In the genomic region with DNA sequence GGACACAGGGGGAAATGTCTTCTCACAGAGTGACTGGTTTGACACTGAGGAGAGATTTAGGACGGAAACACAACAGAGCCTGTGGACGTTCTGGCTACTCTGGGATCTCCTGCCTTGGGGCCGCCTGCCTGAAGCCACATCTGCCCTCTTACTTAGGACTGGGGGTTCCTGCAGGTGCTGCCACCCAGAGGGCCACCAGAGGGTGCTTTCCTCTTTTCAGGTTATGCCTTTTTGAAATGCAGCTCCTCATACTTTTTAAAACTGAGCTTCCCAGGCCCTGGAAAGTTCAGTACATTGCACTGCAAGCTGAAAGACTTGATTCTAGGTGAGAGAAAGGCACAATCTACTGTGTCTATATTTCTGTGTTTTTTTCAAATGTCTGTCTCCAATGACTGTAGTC, we compare ENCODE assay signal across 9 cellular contexts.
DNase-seq lines count a peak whose midpoint lies in the region; ATAC-seq and TF ChIP-seq lines count a peak whose summit lies in the region.
"Had no signal": no experiment of that assay in that cellular context is flagged by ENCODE, and none has a peak within 500 bp of the region (broad histone marks: within the 10 kb centered on the region; RNA-seq: fewer than 3 reads in every experiment).

No MANE protein-coding gene starts in this region.

- intact Hi-C loops in left cardiac atrium (cut with DNase I) = loop anchor here in 1 of 2 donors (10.0 kb wide), 1 partner anchor 165 kb away; no protein-coding TSS in a partner anchor
- intact Hi-C loops in uterus (cut with DNase I; ENCODE audit: low total_unique reads) = no loop called here
- intact Hi-C loops in sigmoid colon (cut with DNase I) = no loop called here

- no peaks in the 10 kb centered on the region for H3K27me3 ChIP-seq in GM06990 (replicated peaks; ENCODE audit: control insufficient read depth, insufficient read depth, low read length)
- no peaks in the 10 kb centered on the region for H3K27me3 ChIP-seq in uterus
- no peaks in the 10 kb centered on the region for H3K27me3 ChIP-seq in sigmoid colon

- H3K4me3 ChIP-seq in GM06990 (replicated peaks; ENCODE audit: low read depth, low read length) = no peak overlapping the region
- H3K4me3 ChIP-seq in uterus = no peak overlapping the region
- no peak overlapping the region for H3K4me3 ChIP-seq in sigmoid colon

- TF ChIP-seq CTCF in GM06990 (IDR thresholded peaks at IDR 0.05; ENCODE audit: insufficient read depth, low read length, poor library complexity, severe bottlenecking) (peak; percentile 78), uterus (IDR thresholded peaks at IDR 0.05) (peak; percentile 19 to 44 (median 33)), sigmoid colon (IDR thresholded peaks at IDR 0.05) (peak in 2 of 4 experiments; percentile 13 to 48), mesothelial cell of epicardium (IDR thresholded peaks at IDR 0.05; ENCODE audit: unreplicated experiment) (no peak)

- H3K27ac ChIP-seq in uterus (no peak overlapping the region), sigmoid colon (no peak overlapping the region)

- peaks cover 8% of the 10 kb centered on the region for H3K36me3 Mint-ChIP-seq in mesothelial cell of epicardium

- no peak for TF ChIP-seq EP300 in sigmoid colon (IDR thresholded peaks at IDR 0.05)

- TF ChIP-seq POLR2A in uterus (IDR thresholded peaks at IDR 0.05) = no peak
- TF ChIP-seq POLR2A in sigmoid colon (IDR thresholded peaks at IDR 0.05) = no peak

- DNase-seq in GM06990 (ENCODE audit: extremely low read depth, insufficient read length) (no peak), SW480 (ENCODE audit: low spot score) (peak; percentile 9), left cardiac atrium (peak; percentile 40), uterus (peak in 1 of 2 donors; percentile 38), sigmoid colon (no peak), mesothelial cell of epicardium (ENCODE audit: low spot score in 2 of 2, unreplicated experiment in 2 of 2) (no peak)

- peaks cover 16% of the 10 kb centered on the region for H3K9me3 Mint-ChIP-seq in mesothelial cell of epicardium

- ATAC-seq in HG03159 (IDR thresholded peaks at IDR 0.05; ENCODE audit: unreplicated experiment) (peak; percentile 65), left cardiac atrium (peak; percentile 57 to 62), GM19023 (IDR thresholded peaks at IDR 0.05; ENCODE audit: unreplicated experiment) (no peak)

- peaks cover 4% of the 10 kb centered on the region for H3K27me3 Mint-ChIP-seq in mesothelial cell of epicardium (ENCODE audit: low read depth)
- H3K27me3 Mint-ChIP-seq: stimulated activated naive CD8-positive, alpha-beta T cell treated with anti-CD3 and anti-CD28 coated beads, Interleukin-15, Interleukin-2, amounts not matched to agents 100 ng/mL and 50 ng/mL, for 24 hours had no signal

- H3K4me1 Mint-ChIP-seq in mesothelial cell of epicardium = peaks cover 20% of the 10 kb centered on the region

- H3K4me1 ChIP-seq in uterus = no peaks in the 10 kb centered on the region
- peaks cover 0 to 28% (median 15%) of the 10 kb centered on the region in 4 donors for H3K4me1 ChIP-seq in sigmoid colon

- 69 to 89% methylated on average over 3 of the region's 3 CpGs for WGBS in sigmoid colon, 2 donors

- H3K9me3 ChIP-seq in uterus (no peaks in the 10 kb centered on the region), sigmoid colon (no peaks in the 10 kb centered on the region)

- no peak overlapping the region for H3K27ac Mint-ChIP-seq in mesothelial cell of epicardium
- H3K27ac Mint-ChIP-seq: stimulated activated naive CD8-positive, alpha-beta T cell treated with anti-CD3 and anti-CD28 coated beads, Interleukin-15, Interleukin-2, amounts not matched to agents 100 ng/mL and 50 ng/mL, for 24 hours had no signal

- no peak overlapping the region for H3K4me3 Mint-ChIP-seq in mesothelial cell of epicardium
- H3K4me3 Mint-ChIP-seq: stimulated activated naive CD8-positive, alpha-beta T cell treated with anti-CD3 and anti-CD28 coated beads, Interleukin-15, Interleukin-2, amounts not matched to agents 100 ng/mL and 50 ng/mL, for 24 hours had no signal

- H3K36me3 ChIP-seq in GM06990 (ENCODE audit: control insufficient read depth, insufficient read depth, low read length) (no peaks in the 10 kb centered on the region), uterus (no peaks in the 10 kb centered on the region), sigmoid colon (no peaks in the 10 kb centered on the region)

Comparison
In these comparisons a context has a peak if more than half of its experiments do, and no peak if none do; other contexts are left out.
1. DNase-seq: peak in SW480 (single experiment) and left cardiac atrium (single experiment); none in GM06990 (single experiment), sigmoid colon (single experiment) and mesothelial cell of epicardium (0 of 2).